In genomic region chr7:150941983-150942590, GRCh38 we compare ENCODE assay signal across 9 cellular contexts. TPM values are rescaled to one million over a fixed set of nuclear protein-coding genes. Genes with fewer than 3 reads are reported as not detected.
DNase-seq lines count a peak whose midpoint lies in the region; ATAC-seq, FAIRE-seq and TF ChIP-seq lines count a peak whose summit lies in the region.
"Had no signal": no experiment of that assay in that cellular context is flagged by ENCODE, and none has a peak within 500 bp of the region (broad histone marks: within the 10 kb centered on the region; RNA-seq: fewer than 3 reads in every experiment).

No MANE protein-coding gene starts in this region.

- WGBS in sigmoid colon, 2 donors: 31 to 33% methylated on average over 14 of the region's 14 CpGs

- intact Hi-C loops in sigmoid colon (cut with DNase I): no loop called here

- no peaks in the 10 kb centered on the region for H3K27me3 ChIP-seq in Peyer's patch
- no peaks in the 10 kb centered on the region for H3K27me3 ChIP-seq in bronchial epithelial cell (ENCODE audit: control insufficient read depth, insufficient read depth, low read length)
- H3K27me3 ChIP-seq in sigmoid colon: no peaks in the 10 kb centered on the region
- H3K27me3 ChIP-seq: ovary had no signal

- no peak for ATAC-seq in GM18858 (IDR thresholded peaks at IDR 0.05; ENCODE audit: unreplicated experiment)
- no peak for ATAC-seq in HG03039 (IDR thresholded peaks at IDR 0.05; ENCODE audit: unreplicated experiment)

- TF ChIP-seq CTCF in Peyer's patch (IDR thresholded peaks at IDR 0.05) (no peak), bronchial epithelial cell (IDR thresholded peaks at IDR 0.05; ENCODE audit: insufficient read depth, low read length, severe bottlenecking) (no peak), sigmoid colon (IDR thresholded peaks at IDR 0.05) (no peak)

- no peak for FAIRE-seq in bronchial epithelial cell (lab: Jason Lieb, UNC)

- H3K4me1 ChIP-seq in Peyer's patch: peaks cover 0 to 26% (median 6%) of the 10 kb centered on the region in 4 donors
- peaks cover 0 to 58% (median 53%) of the 10 kb centered on the region in 4 donors for H3K4me1 ChIP-seq in sigmoid colon

- DNase-seq in NCI-H1436 (lab: John Stamatoyannopoulos, UW): peak; percentile 26
- DNase-seq in NCI-H1436 treated with DMSO at 0.1 percent for 48 hours (lab: John Stamatoyannopoulos, UW): no peak
- peak; percentile 60 to 76 (median 69) for DNase-seq in Peyer's patch
- DNase-seq in bronchial epithelial cell (ENCODE audit: low read depth): peak; percentile 58
- peak; percentile 83 for DNase-seq in sigmoid colon
- no peak for DNase-seq in NCI-H1930 (lab: John Stamatoyannopoulos, UW)

- H3K27ac ChIP-seq in Peyer's patch (no peak overlapping the region), sigmoid colon (peak overlapping the region in 3 of 4 donors; percentile 55 to 86 (median 60))
- H3K27ac ChIP-seq: ovary had no signal

- no peak for TF ChIP-seq EP300 in sigmoid colon (IDR thresholded peaks at IDR 0.05)

- H3K9me3 ChIP-seq in Peyer's patch: no peaks in the 10 kb centered on the region
- H3K9me3 ChIP-seq in sigmoid colon: no peaks in the 10 kb centered on the region
- H3K9me3 ChIP-seq: ovary had no signal

- TF ChIP-seq POLR2A in Peyer's patch (IDR thresholded peaks at IDR 0.05): no peak
- TF ChIP-seq POLR2A in sigmoid colon (IDR thresholded peaks at IDR 0.05): no peak

- H3K4me3 ChIP-seq in Peyer's patch (no peak overlapping the region), bronchial epithelial cell (ENCODE audit: low read depth, low read length) (no peak overlapping the region), sigmoid colon (no peak overlapping the region)
- H3K4me3 ChIP-seq: ovary had no signal

- H3K36me3 ChIP-seq in Peyer's patch: no peaks in the 10 kb centered on the region
- no peaks in the 10 kb centered on the region for H3K36me3 ChIP-seq in bronchial epithelial cell (ENCODE audit: control insufficient read depth, insufficient read depth, low read length)
- H3K36me3 ChIP-seq in sigmoid colon: peaks cover 0 to 4% (median 0%) of the 10 kb centered on the region in 4 donors
- H3K36me3 ChIP-seq: ovary had no signal

RNA-seq across cellular contexts. Expression of gene KCNH2, which starts 36.0 kb away (rescaled TPM):
- total RNA-seq in Peyer's patch (1 to 10 TPM; 2.4 to 8.5 (median 3.4) TPM), bronchial epithelial cell (under 0.01 and 0.13 TPM in 2 replicates), sigmoid colon (100 to 1,000 TPM in 1 of 4 donors, 10 to 100 TPM in 3; 40.6 to 107 (median 85.2) TPM)
- polyA plus RNA-seq in sigmoid colon: 1 to 10 TPM in 2 of 3 donors, under 1 TPM in 1; 0.46 to 7.3 (median 1.2) TPM

RNA-seq across cellular contexts. Expression of gene NOS3, which starts 48.7 kb away (rescaled TPM):
- total RNA-seq in Peyer's patch (10 to 100 TPM in 1 of 4 donors, 1 to 10 TPM in 3; 1.2 to 18.2 (median 5.4) TPM), bronchial epithelial cell (under 0.01 TPM in 2 replicates), sigmoid colon (1 to 10 TPM; 1.3 to 7.2 (median 2.9) TPM)
- polyA plus RNA-seq in sigmoid colon: 1 to 10 TPM in 2 of 3 donors, under 1 TPM in 1; 0.23 to 6.1 (median 1.2) TPM

Comparison
In these comparisons a context has a peak if more than half of its experiments do, and no peak if none do; other contexts are left out.
1. DNase-seq: peak in NCI-H1436 (single experiment), Peyer's patch (3 of 3), bronchial epithelial cell (single experiment) and sigmoid colon (single experiment); none in NCI-H1436 treated with DMSO at 0.1 percent for 48 hours (single experiment) and NCI-H1930 (0 of 2).
2. H3K27ac ChIP-seq: peak in sigmoid colon (3 of 4); none in Peyer's patch (0 of 4).
3. RNA of gene KCNH2, which starts 36.0 kb away (total RNA-seq): 40.6 to 107 TPM in sigmoid colon; 2.4 to 8.5 TPM in Peyer's patch and under 0.01 to 0.13 TPM in bronchial epithelial cell; every median in the first group is over 4 times any median in the second.